ENCODE assay signal across 16 cellular contexts in the genomic region with DNA sequence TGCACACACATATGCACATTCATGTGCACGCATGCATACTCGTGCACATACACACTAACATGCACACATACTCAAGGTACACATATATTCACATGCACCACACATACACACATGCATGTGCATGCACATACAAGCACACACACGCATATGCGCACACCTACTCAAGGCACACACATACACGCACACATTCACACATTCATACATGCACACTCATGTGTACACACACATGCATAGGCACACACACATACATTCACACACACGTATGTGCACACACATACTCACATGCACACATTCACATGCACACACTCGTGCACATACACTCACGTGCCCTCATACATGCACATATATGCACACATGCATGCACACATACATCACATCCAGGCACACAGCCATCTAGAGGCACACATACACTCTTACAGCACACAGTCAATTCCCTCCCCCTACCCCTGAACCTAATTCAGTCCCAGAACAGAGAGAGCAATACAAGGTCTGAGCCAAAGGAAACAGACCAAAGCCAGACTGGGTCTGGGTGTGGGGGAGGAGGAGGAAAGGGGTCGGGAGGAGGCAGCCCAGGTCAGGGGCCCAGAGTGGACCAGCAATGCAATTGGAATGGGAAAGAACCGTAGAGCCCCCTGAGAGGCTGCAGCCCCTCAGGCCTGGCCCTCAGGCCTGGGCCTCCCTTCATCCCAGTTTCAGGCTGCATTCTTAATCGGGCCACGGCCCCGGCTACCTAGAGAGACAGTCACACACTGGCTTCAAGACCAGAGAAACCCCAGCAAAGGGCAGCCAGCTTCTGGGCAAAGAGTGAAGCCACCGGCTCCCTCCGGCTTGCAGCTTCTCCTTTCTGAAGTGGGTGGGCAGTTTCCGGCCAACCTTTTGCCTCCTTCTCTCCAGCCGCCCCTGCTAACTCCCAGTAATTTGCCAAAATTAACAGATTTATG.
DNase-seq lines count a peak whose midpoint lies in the region; ATAC-seq, FAIRE-seq and TF ChIP-seq lines count a peak whose summit lies in the region.
"Had no signal": no experiment of that assay in that cellular context is flagged by ENCODE, and none has a peak within 500 bp of the region (broad histone marks: within the 10 kb centered on the region; RNA-seq: fewer than 3 reads in every experiment).

No MANE protein-coding gene starts in this region.

- no peak overlapping the region for H2AFZ ChIP-seq in HepG2 (ENCODE audit: low read length)

- peaks cover 4% of the 10 kb centered on the region for H3K36me3 Mint-ChIP-seq in nephron progenitor cell (ENCODE audit: low read depth)
- H3K36me3 Mint-ChIP-seq in activated T-cell treated with anti-CD3 and anti-CD28 coated beads, Interleukin-2, amount 50 U/mL, for 4 hours (ENCODE audit: insufficient read depth) = no peaks in the 10 kb centered on the region

- H3K4me3 ChIP-seq in HepG2 (replicated peaks in 1 of 3; ENCODE audit: insufficient read depth in 1 of 3, low read depth in 2 of 3, low read length in 3 of 3) = no peak overlapping the region
- no peak overlapping the region for H3K4me3 ChIP-seq in right lobe of liver
- H3K4me3 ChIP-seq in MG63 = no peak overlapping the region
- H3K4me3 ChIP-seq: lower lobe of right lung had no signal

- H3K27ac ChIP-seq in HepG2 (ENCODE audit: extremely low read length, insufficient read depth, low read length) (no peak overlapping the region), right lobe of liver (no peak overlapping the region)
- H3K27ac ChIP-seq: epithelial cell of prostate, lower lobe of right lung had no signal

- POLR2A ChIA-PET in HepG2 (lab: Yijun Ruan, JAX) = no interaction called here

- no peak for DNase-seq in HepG2 (ENCODE audit: low spot score)
- DNase-seq in right lobe of liver = no peak
- peak; percentile 61 for DNase-seq in ecto neural progenitor cell (ENCODE audit: low spot score)
- DNase-seq in nephron progenitor cell = peak; percentile 40
- no peak for DNase-seq in activated T-cell treated with anti-CD3 and anti-CD28 coated beads, Interleukin-2, amount 50 U/mL, for 4 hours
- no peak for DNase-seq in COLO829 (ENCODE audit: low spot score)
- no peak for DNase-seq in MG63
- DNase-seq: activated effector memory CD4-positive, alpha-beta T cell treated with Interleukin-2 at 50 U/mL for 16 hours; KG1; lower lobe of right lung; NCI-H146; NCI-H524 treated with DMSO at 0.1 percent for 48 hours; SK-N-SH had no signal

- ATAC-seq in HepG2 = no peak
- ATAC-seq in right lobe of liver = no peak
- no peak for ATAC-seq in HG03097 (IDR thresholded peaks at IDR 0.05; ENCODE audit: low FRiP score, unreplicated experiment)
- ATAC-seq in activated T-cell treated with anti-CD3 and anti-CD28 coated beads, Interleukin-2, amount 50 U/mL, for 4 hours = no peak
- ATAC-seq: lower lobe of right lung had no signal

- BruUV-seq in HepG2 (replicated peaks; lab: Mats Ljungman, UMichigan) = no TSS peak

- H3K27me3 ChIP-seq in HepG2 (ENCODE audit: control insufficient read depth in 1 of 2, insufficient read depth in 2 of 2, low read length in 2 of 2) = peaks cover 0 to 2% of the 10 kb centered on the region in 2 experiments; a peak in 2 of 5 replicates
- H3K27me3 ChIP-seq in right lobe of liver = no peaks in the 10 kb centered on the region
- H3K27me3 ChIP-seq in MG63 = no peaks in the 10 kb centered on the region

- peaks cover 40% of the 10 kb centered on the region for H3K27me3 Mint-ChIP-seq in nephron progenitor cell (ENCODE audit: low read depth, poor library complexity)
- peaks cover 17% of the 10 kb centered on the region for H3K27me3 Mint-ChIP-seq in activated T-cell treated with anti-CD3 and anti-CD28 coated beads, Interleukin-2, amount 50 U/mL, for 4 hours (ENCODE audit: low read depth)
- H3K27me3 Mint-ChIP-seq: dendritic cell treated with granulocyte-macrophage colony-stimulating factor and Interleukin-4, amounts not matched to agents 40 ng/mL and 50 ng/mL, for 4 days had no signal

- no peaks in the 10 kb centered on the region; the same call in 1 of the 2 replicates for H3K9me3 ChIP-seq in HepG2 (ENCODE audit: low read length)
- no peaks in the 10 kb centered on the region for H3K9me3 ChIP-seq in right lobe of liver
- no peaks in the 10 kb centered on the region for H3K9me3 ChIP-seq in MG63
- H3K9me3 ChIP-seq: SK-N-SH had no signal

- no peak for FAIRE-seq in HepG2 (lab: Jason Lieb, UNC)

- no peaks in the 10 kb centered on the region for H3K79me2 ChIP-seq in HepG2 (ENCODE audit: insufficient read depth, low read length)

- H3K27ac Mint-ChIP-seq in nephron progenitor cell = no peak overlapping the region
- H3K27ac Mint-ChIP-seq: dendritic cell treated with granulocyte-macrophage colony-stimulating factor and Interleukin-4, amounts not matched to agents 40 ng/mL and 50 ng/mL, for 4 days had no signal

- H3K9ac ChIP-seq in HepG2 (ENCODE audit: insufficient read depth, low read depth, low read length) = no peak overlapping the region
- H3K9ac ChIP-seq: SK-N-SH had no signal

- no peaks in the 10 kb centered on the region for H4K20me1 ChIP-seq in HepG2 (ENCODE audit: insufficient read depth, low read length)

- TF ChIP-seq RAD21 in HepG2 (CRISPR knock-in tag; IDR thresholded peaks at IDR 0.05) = no peak

- peaks cover 12% of the 10 kb centered on the region for H3K9me3 Mint-ChIP-seq in nephron progenitor cell
- peaks cover 4% of the 10 kb centered on the region for H3K9me3 Mint-ChIP-seq in activated T-cell treated with anti-CD3 and anti-CD28 coated beads, Interleukin-2, amount 50 U/mL, for 4 hours
- H3K9me3 Mint-ChIP-seq: dendritic cell treated with granulocyte-macrophage colony-stimulating factor and Interleukin-4, amounts not matched to agents 40 ng/mL and 50 ng/mL, for 4 days had no signal

- CTCF ChIA-PET in HepG2 (lab: Yijun Ruan, JAX; ENCODE audit: low intra/inter-chr PET ratio, low total read pairs) = no interaction called here

- WGBS in HepG2 (ENCODE audit: low lambda C conversion rate) = 41% methylated on average over 13 of the region's 17 CpGs
- whole genome bisulfite sequencing in right lobe of liver (ENCODE audit: insufficient coverage, low coverage, low lambda C conversion rate, missing lambda C conversion rate) = 59% methylated on average over 12 of the region's 17 CpGs

- intact Hi-C loops in HepG2 (cut with micrococcal nuclease; ENCODE audit: unreplicated experiment) = no loop called here
- intact Hi-C loops in right lobe of liver (cut with DNase I) = no loop called here

- no peak for TF ChIP-seq EP300 in HepG2 (IDR thresholded peaks at IDR 0.05; ENCODE audit: low read depth in 2 of 2, low read length in 2 of 2)
- no peak for TF ChIP-seq EP300 in HepG2 (CRISPR knock-in tag; IDR thresholded peaks at IDR 0.05; ENCODE audit: borderline replicate concordance)

- TF ChIP-seq POLR2A in HepG2 (IDR thresholded peaks at IDR 0.05; ENCODE audit: insufficient read depth in 1 of 2, low read depth in 2 of 2, low read length in 2 of 2) = no peak
- no peak for TF ChIP-seq POLR2A in right lobe of liver (IDR thresholded peaks at IDR 0.05)

- in situ Hi-C loops in HepG2 (cut with HindIII; ENCODE audit: extremely low pct_ligation_motif_present, low pct_unique_long_range_greater_than_20kb) = no loop called here

- H3K4me2 ChIP-seq in HepG2 (ENCODE audit: low read depth, low read length) = no peak overlapping the region
- H3K4me2 ChIP-seq: SK-N-SH had no signal

- no peak overlapping the region for H3K4me3 Mint-ChIP-seq in nephron progenitor cell
- no peak overlapping the region for H3K4me3 Mint-ChIP-seq in activated T-cell treated with anti-CD3 and anti-CD28 coated beads, Interleukin-2, amount 50 U/mL, for 4 hours
- H3K4me3 Mint-ChIP-seq: dendritic cell treated with granulocyte-macrophage colony-stimulating factor and Interleukin-4, amounts not matched to agents 40 ng/mL and 50 ng/mL, for 4 days had no signal

- H3K4me1 ChIP-seq in HepG2 (ENCODE audit: insufficient read depth, low read length) (no peaks in the 10 kb centered on the region), right lobe of liver (no peaks in the 10 kb centered on the region)
- H3K4me1 ChIP-seq: lower lobe of right lung had no signal

- TF ChIP-seq CTCF in HepG2 (CRISPR knock-in tag; IDR thresholded peaks at IDR 0.05) (no peak), right lobe of liver (IDR thresholded peaks at IDR 0.05) (no peak), nephron progenitor cell (IDR thresholded peaks at IDR 0.05) (no peak)

- H3K36me3 ChIP-seq in HepG2 (replicated peaks in 1 of 2; ENCODE audit: control insufficient read depth in 1 of 2, insufficient read depth in 2 of 2, low read length in 2 of 2) (no peaks in the 10 kb centered on the region), right lobe of liver (no peaks in the 10 kb centered on the region), MG63 (no peaks in the 10 kb centered on the region)
- H3K36me3 ChIP-seq: lower lobe of right lung had no signal

- H3K4me1 Mint-ChIP-seq in nephron progenitor cell = peaks cover 24% of the 10 kb centered on the region
- H3K4me1 Mint-ChIP-seq in activated T-cell treated with anti-CD3 and anti-CD28 coated beads, Interleukin-2, amount 50 U/mL, for 4 hours (ENCODE audit: low read depth) = no peaks in the 10 kb centered on the region

TF ChIP-seq in HepG2, 621 proteins besides CTCF, POLR2A, EP300 and RAD21 (continues in another document):
- no peak for TF ChIP-seq PRPF4 (IDR thresholded peaks at IDR 0.05; ENCODE audit: low read depth, low read length, poor library complexity, severe bottlenecking)

Comparison
In these comparisons a context has a peak if more than half of its experiments do, and no peak if none do; other contexts are left out.
1. DNase-seq: peak in ecto neural progenitor cell (single experiment) and nephron progenitor cell (single experiment); none in HepG2 (single experiment), right lobe of liver (0 of 3), activated T-cell treated with anti-CD3 and anti-CD28 coated beads, Interleukin-2, amount 50 U/mL, for 4 hours (single experiment), COLO829 (single experiment) and MG63 (single experiment).